Comparison of ENCODE assay signal across 8 cellular contexts in genomic region chr9:129803679-129804065, GRCh38. TPM values are rescaled to one million over a fixed set of nuclear protein-coding genes. Genes with fewer than 3 reads are reported as not detected.
DNase-seq lines count a peak whose midpoint lies in the region.

No MANE protein-coding gene starts in this region.

- intact Hi-C loops in activated CD4-positive, alpha-beta T cell treated with anti-CD3 and anti-CD28 coated beads, Interleukin-2, amount 10 ng/mL, durations not matched to agents 24 days and 14 days (cut with micrococcal nuclease), result loop anchor here (1.0 kb wide), 1 partner anchor 21 kb away; the partner anchor contains the start of gene TOR1A

- H3K23ac ChIP-seq in trophoblast cell (ENCODE audit: low read length), result no peak overlapping the region

- peaks cover 2 to 6% of the 10 kb centered on the region in 2 donors for H3K4me1 ChIP-seq in esophagus (ENCODE audit: control insufficient read depth in 2 of 2, insufficient read depth in 2 of 2, low read length in 1 of 2)
- H3K4me1 ChIP-seq in trophoblast cell (ENCODE audit: control insufficient read depth in 1 of 2, insufficient read depth in 2 of 2, low read length in 2 of 2), result peaks cover 5% of the 10 kb centered on the region in 2 experiments

- peak overlapping the region; percentile 36 for H4K12ac ChIP-seq in trophoblast cell (ENCODE audit: low read depth, low read length)

- H2BK12ac ChIP-seq in trophoblast cell (ENCODE audit: low read length), result peak overlapping the region; percentile 15

- no peak for DNase-seq in activated CD4-positive, alpha-beta T cell treated with anti-CD3 and anti-CD28 coated beads, Interleukin-2, amount 10 ng/mL, durations not matched to agents 24 days and 14 days
- DNase-seq in activated CD4-positive, alpha-beta T cell treated with anti-CD3 and anti-CD28 coated beads, Interleukin-2, amount 50 U/mL, for 1 hour, result no peak
- peak; percentile 46 for DNase-seq in OCI-M1 (lab: John Stamatoyannopoulos, UW)
- DNase-seq in trophoblast cell, result no peak
- no peak for DNase-seq in RPMI8226
- no peak for DNase-seq in stimulated activated naive CD4-positive, alpha-beta T cell (lab: John Stamatoyannopoulos, UW)
- no peak for DNase-seq in activated CD4-positive, alpha-beta T cell treated with anti-CD3 and anti-CD28 coated beads for 1 hour

- H3K27ac ChIP-seq in esophagus (ENCODE audit: low read depth in 2 of 2, low read length in 1 of 2) (peak overlapping the region; percentile 78 to 93), trophoblast cell (ENCODE audit: low read depth, low read length) (no peak overlapping the region)

- peak overlapping the region; percentile 46 for H4K8ac ChIP-seq in trophoblast cell (ENCODE audit: low read depth, low read length)

- H3K27me3 ChIP-seq in esophagus (ENCODE audit: control insufficient read depth in 1 of 2, insufficient read depth in 2 of 2, low read length in 2 of 2) (no peaks in the 10 kb centered on the region), trophoblast cell (ENCODE audit: insufficient read depth, low read length) (no peaks in the 10 kb centered on the region)

- H3K9me3 ChIP-seq in esophagus (ENCODE audit: control insufficient read depth in 2 of 2, insufficient read depth in 1 of 2, low read depth in 1 of 2, low read length in 1 of 2) (no peaks in the 10 kb centered on the region), trophoblast cell (ENCODE audit: insufficient read depth, low read depth, low read length) (no peaks in the 10 kb centered on the region)

- no peak overlapping the region for H4K91ac ChIP-seq in trophoblast cell (ENCODE audit: low read depth, low read length)

- H2AK5ac ChIP-seq in trophoblast cell (ENCODE audit: low read length), result no peak overlapping the region

- H3K4me3 Mint-ChIP-seq in activated CD4-positive, alpha-beta T cell treated with anti-CD3 and anti-CD28 coated beads, Interleukin-2, amount 10 ng/mL, durations not matched to agents 24 days and 14 days, result peak overlapping the region; percentile 94

- H3K79me2 ChIP-seq in trophoblast cell (ENCODE audit: control insufficient read depth, insufficient read depth, low read length, poor library complexity), result peaks cover 3% of the 10 kb centered on the region

- no peaks in the 10 kb centered on the region for H3K9me3 Mint-ChIP-seq in activated CD4-positive, alpha-beta T cell treated with anti-CD3 and anti-CD28 coated beads, Interleukin-2, amount 10 ng/mL, durations not matched to agents 24 days and 14 days

- H2AFZ ChIP-seq in trophoblast cell (ENCODE audit: insufficient read depth, low read length, poor library complexity), result peak overlapping the region; percentile 55

- no peak overlapping the region for H3K9ac ChIP-seq in trophoblast cell (ENCODE audit: low read length)

- peak overlapping the region; percentile 85 for H3K4me2 ChIP-seq in trophoblast cell (ENCODE audit: low read length)

- H3K27me3 Mint-ChIP-seq in activated CD4-positive, alpha-beta T cell treated with anti-CD3 and anti-CD28 coated beads, Interleukin-2, amount 10 ng/mL, durations not matched to agents 24 days and 14 days, result no peaks in the 10 kb centered on the region

- peaks cover 20% of the 10 kb centered on the region for H3K4me1 Mint-ChIP-seq in activated CD4-positive, alpha-beta T cell treated with anti-CD3 and anti-CD28 coated beads, Interleukin-2, amount 10 ng/mL, durations not matched to agents 24 days and 14 days

- H3K4ac ChIP-seq in trophoblast cell (ENCODE audit: low read depth, low read length), result peak overlapping the region; percentile 39

- H2BK120ac ChIP-seq in trophoblast cell (ENCODE audit: insufficient read depth, low read length, poor library complexity), result peak overlapping the region; percentile 23

- peak overlapping the region; percentile 52 for H3K27ac Mint-ChIP-seq in activated CD4-positive, alpha-beta T cell treated with anti-CD3 and anti-CD28 coated beads, Interleukin-2, amount 10 ng/mL, durations not matched to agents 24 days and 14 days

- WGBS in esophagus, 2 donors, result 0 to 2% methylated on average over 14 of the region's 14 CpGs
- no CpG with 5 or more reads among the region's 14 CpGs for WGBS in trophoblast cell (ENCODE audit: extremely low coverage, insufficient coverage, insufficient read length)

- no peak overlapping the region for H2BK5ac ChIP-seq in trophoblast cell (ENCODE audit: low read depth, low read length, poor library complexity)

- peak overlapping the region; percentile 74 to 98 for H3K4me3 ChIP-seq in esophagus (ENCODE audit: low read depth in 1 of 2, low read length in 2 of 2)
- peak overlapping the region; percentile 99 for H3K4me3 ChIP-seq in trophoblast cell (ENCODE audit: low read depth, low read length)

- H3K36me3 ChIP-seq in esophagus (ENCODE audit: control insufficient read depth in 2 of 2, insufficient read depth in 2 of 2, low read length in 1 of 2) (no peaks in the 10 kb centered on the region), trophoblast cell (ENCODE audit: control insufficient read depth in 1 of 2, insufficient read depth in 2 of 2, low read length in 2 of 2) (peaks cover 9 to 16% of the 10 kb centered on the region in 2 experiments)

- peak overlapping the region; percentile 17 for H3K14ac ChIP-seq in trophoblast cell (ENCODE audit: low read length)

- peaks cover 29% of the 10 kb centered on the region for H3K36me3 Mint-ChIP-seq in activated CD4-positive, alpha-beta T cell treated with anti-CD3 and anti-CD28 coated beads, Interleukin-2, amount 10 ng/mL, durations not matched to agents 24 days and 14 days (ENCODE audit: low read depth)

- peaks cover 2% of the 10 kb centered on the region for H3K79me1 ChIP-seq in trophoblast cell (ENCODE audit: low read length)

- H3K18ac ChIP-seq in trophoblast cell (ENCODE audit: low read length), result peak overlapping the region; percentile 48

RNA-seq across cellular contexts. Expression of gene TOR1B, which starts 0.7 kb away (rescaled TPM):
- total RNA-seq in activated CD4-positive, alpha-beta T cell treated with anti-CD3 and anti-CD28 coated beads, Interleukin-2, amount 10 ng/mL, durations not matched to agents 24 days and 14 days, result 22.7 and 24.1 TPM in 2 replicates
- polyA plus RNA-seq in esophagus, result 1 to 10 TPM; 8.8 to 9.7 TPM
- polyA plus RNA-seq in trophoblast cell (2013), result 22.8 and 25.4 TPM in 2 replicates

RNA-seq across cellular contexts. Expression of gene TOR1A, which starts 20.3 kb away (rescaled TPM):
- total RNA-seq in activated CD4-positive, alpha-beta T cell treated with anti-CD3 and anti-CD28 coated beads, Interleukin-2, amount 10 ng/mL, durations not matched to agents 24 days and 14 days, result 55.1 and 60.5 TPM in 2 replicates
- 10 to 100 TPM in 1 of 2 donors, 1 to 10 TPM in 1; 9.8 to 15.8 TPM for polyA plus RNA-seq in esophagus
- polyA plus RNA-seq in trophoblast cell (2013), result 35.3 and 36.4 TPM in 2 replicates

RNA-seq across cellular contexts. Expression of gene C9orf78, which starts 31.4 kb away (rescaled TPM):
- total RNA-seq in activated CD4-positive, alpha-beta T cell treated with anti-CD3 and anti-CD28 coated beads, Interleukin-2, amount 10 ng/mL, durations not matched to agents 24 days and 14 days, result 59.9 and 60.9 TPM in 2 replicates
- 10 to 100 TPM; 21.9 to 39.5 TPM for polyA plus RNA-seq in esophagus
- polyA plus RNA-seq in trophoblast cell (2013), result 31.9 and 33.2 TPM in 2 replicates

RNA-seq across cellular contexts. Expression of gene USP20, which starts 31.6 kb away (rescaled TPM):
- total RNA-seq in activated CD4-positive, alpha-beta T cell treated with anti-CD3 and anti-CD28 coated beads, Interleukin-2, amount 10 ng/mL, durations not matched to agents 24 days and 14 days, result 44.3 and 47.2 TPM in 2 replicates
- polyA plus RNA-seq in esophagus, result 10 to 100 TPM; 15.1 to 20.7 TPM
- polyA plus RNA-seq in trophoblast cell (2013), result 7.7 and 7.9 TPM in 2 replicates

RNA-seq across cellular contexts. Expression of gene PTGES, which starts 50.8 kb away (rescaled TPM):
- total RNA-seq in activated CD4-positive, alpha-beta T cell treated with anti-CD3 and anti-CD28 coated beads, Interleukin-2, amount 10 ng/mL, durations not matched to agents 24 days and 14 days, result 0.09 and 0.12 TPM in 2 replicates
- 10 to 100 TPM in 1 of 2 donors, 1 to 10 TPM in 1; 6.4 to 16.3 TPM for polyA plus RNA-seq in esophagus
- polyA plus RNA-seq in trophoblast cell (2013), result 68.3 and 70.0 TPM in 2 replicates
